In genomic region chr11:69499946-69500284, GRCh38 we compare ENCODE assay signal across 1 cellular context.
TF ChIP-seq lines count a peak whose summit lies in the region.

No MANE protein-coding gene starts in this region.

TF ChIP-seq in HepG2, 621 proteins besides CTCF, POLR2A, EP300 and RAD21 (continued from another document):
- TF ChIP-seq ARID4A (CRISPR knock-in tag; IDR thresholded peaks at IDR 0.05; ENCODE audit: borderline replicate concordance) (no peak), MXD3 (CRISPR knock-in tag; IDR thresholded peaks at IDR 0.05) (no peak), FLYWCH1 (CRISPR knock-in tag; IDR thresholded peaks at IDR 0.05) (no peak)
